Comparison of ENCODE assay signal across 1 cellular context in genomic region chr12:56476972-56477432, GRCh38.
TF ChIP-seq lines count a peak whose summit lies in the region.

No MANE protein-coding gene starts in this region.

TF ChIP-seq in GM12878, 131 proteins besides CTCF, POLR2A, EP300 and RAD21:
- no peak for TF ChIP-seq SMAD5 (IDR thresholded peaks at IDR 0.05; ENCODE audit: low read depth)
- no peak for TF ChIP-seq SREBF1 (IDR thresholded peaks at IDR 0.05; ENCODE audit: low read length)
- TF ChIP-seq, protein P1, sequence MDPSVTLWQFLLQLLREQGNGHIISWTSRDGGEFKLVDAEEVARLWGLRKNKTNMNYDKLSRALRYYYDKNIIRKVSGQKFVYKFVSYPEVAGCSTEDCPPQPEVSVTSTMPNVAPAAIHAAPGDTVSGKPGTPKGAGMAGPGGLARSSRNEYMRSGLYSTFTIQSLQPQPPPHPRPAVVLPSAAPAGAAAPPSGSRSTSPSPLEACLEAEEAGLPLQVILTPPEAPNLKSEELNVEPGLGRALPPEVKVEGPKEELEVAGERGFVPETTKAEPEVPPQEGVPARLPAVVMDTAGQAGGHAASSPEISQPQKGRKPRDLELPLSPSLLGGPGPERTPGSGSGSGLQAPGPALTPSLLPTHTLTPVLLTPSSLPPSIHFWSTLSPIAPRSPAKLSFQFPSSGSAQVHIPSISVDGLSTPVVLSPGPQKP (IDR thresholded peaks at IDR 0.05; ENCODE audit: low read depth, low read length): no peak
- TF ChIP-seq JUNB (IDR thresholded peaks at IDR 0.05): no peak
- TF ChIP-seq BACH1 (IDR thresholded peaks at IDR 0.05; ENCODE audit: borderline replicate concordance): no peak
- TF ChIP-seq, protein P2, sequence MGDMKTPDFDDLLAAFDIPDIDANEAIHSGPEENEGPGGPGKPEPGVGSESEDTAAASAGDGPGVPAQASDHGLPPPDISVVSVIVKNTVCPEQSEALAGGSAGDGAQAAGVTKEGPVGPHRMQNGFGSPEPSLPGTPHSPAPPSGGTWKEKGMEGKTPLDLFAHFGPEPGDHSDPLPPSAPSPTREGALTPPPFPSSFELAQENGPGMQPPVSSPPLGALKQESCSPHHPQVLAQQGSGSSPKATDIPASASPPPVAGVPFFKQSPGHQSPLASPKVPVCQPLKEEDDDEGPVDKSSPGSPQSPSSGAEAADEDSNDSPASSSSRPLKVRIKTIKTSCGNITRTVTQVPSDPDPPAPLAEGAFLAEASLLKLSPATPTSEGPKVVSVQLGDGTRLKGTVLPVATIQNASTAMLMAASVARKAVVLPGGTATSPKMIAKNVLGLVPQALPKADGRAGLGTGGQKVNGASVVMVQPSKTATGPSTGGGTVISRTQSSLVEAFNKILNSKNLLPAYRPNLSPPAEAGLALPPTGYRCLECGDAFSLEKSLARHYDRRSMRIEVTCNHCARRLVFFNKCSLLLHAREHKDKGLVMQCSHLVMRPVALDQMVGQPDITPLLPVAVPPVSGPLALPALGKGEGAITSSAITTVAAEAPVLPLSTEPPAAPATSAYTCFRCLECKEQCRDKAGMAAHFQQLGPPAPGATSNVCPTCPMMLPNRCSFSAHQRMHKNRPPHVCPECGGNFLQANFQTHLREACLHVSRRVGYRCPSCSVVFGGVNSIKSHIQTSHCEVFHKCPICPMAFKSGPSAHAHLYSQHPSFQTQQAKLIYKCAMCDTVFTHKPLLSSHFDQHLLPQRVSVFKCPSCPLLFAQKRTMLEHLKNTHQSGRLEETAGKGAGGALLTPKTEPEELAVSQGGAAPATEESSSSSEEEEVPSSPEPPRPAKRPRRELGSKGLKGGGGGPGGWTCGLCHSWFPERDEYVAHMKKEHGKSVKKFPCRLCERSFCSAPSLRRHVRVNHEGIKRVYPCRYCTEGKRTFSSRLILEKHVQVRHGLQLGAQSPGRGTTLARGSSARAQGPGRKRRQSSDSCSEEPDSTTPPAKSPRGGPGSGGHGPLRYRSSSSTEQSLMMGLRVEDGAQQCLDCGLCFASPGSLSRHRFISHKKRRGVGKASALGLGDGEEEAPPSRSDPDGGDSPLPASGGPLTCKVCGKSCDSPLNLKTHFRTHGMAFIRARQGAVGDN (IDR thresholded peaks at IDR 0.05): no peak
- no peak for TF ChIP-seq STAT1 (conservative IDR thresholded peaks at IDR 0.05)
- no peak for TF ChIP-seq SIX5 (IDR thresholded peaks at IDR 0.05; ENCODE audit: low read depth, low read length, severe bottlenecking)
- TF ChIP-seq WRNIP1 (IDR thresholded peaks at IDR 0.05; ENCODE audit: borderline replicate concordance, low read depth, low read length): no peak
